In genomic region chr19:33578697-33579096, GRCh38 we compare ENCODE assay signal across 38 cellular contexts. TPM values are rescaled to one million over a fixed set of nuclear protein-coding genes. Genes with fewer than 3 reads are reported as not detected.
"Had no signal": no experiment of that assay in that cellular context is flagged by ENCODE, and none has a peak within 500 bp of the region (broad histone marks: within the 10 kb centered on the region; RNA-seq: fewer than 3 reads in every experiment).

No MANE protein-coding gene starts in this region.

- H3K27ac ChIP-seq: adrenal gland, body of pancreas, brain microvascular endothelial cell, breast epithelium, WERI-Rb-1 had no signal

- H3K4me1 Mint-ChIP-seq: activated CD4-positive, alpha-beta memory T cell treated with anti-CD3 and anti-CD28 coated beads, Interleukin-2, amount 10 ng/mL, durations not matched to agents 7 days and 5 days; activated CD4-positive, alpha-beta T cell treated with anti-CD3 and anti-CD28 coated beads for 36 hours; activated CD4-positive, alpha-beta T cell treated with anti-CD3 and anti-CD28 coated beads, Interleukin-2, amount 10 ng/mL, durations not matched to agents 7 days and 5 days; activated CD8-positive, alpha-beta memory T cell treated with anti-CD3 and anti-CD28 coated beads, Interleukin-2, amount 10 ng/mL, durations not matched to agents 7 days and 5 days; activated naive CD8-positive, alpha-beta T cell treated with anti-CD3 and anti-CD28 coated beads for 36 hours; activated T-helper 17 cell treated with anti-CD3 and anti-CD28 coated beads, Interleukin-2, amount 50 U/mL, for 72 hours had no signal

- H3K27me3 ChIP-seq: body of pancreas, brain microvascular endothelial cell, breast epithelium had no signal

- H3K27ac Mint-ChIP-seq: activated CD4-positive, alpha-beta memory T cell treated with anti-CD3 and anti-CD28 coated beads, Interleukin-2, amount 10 ng/mL, durations not matched to agents 7 days and 5 days; activated CD4-positive, alpha-beta T cell treated with anti-CD3 and anti-CD28 coated beads for 36 hours; activated CD4-positive, alpha-beta T cell treated with anti-CD3 and anti-CD28 coated beads, Interleukin-2, amount 10 ng/mL, durations not matched to agents 7 days and 5 days; activated CD8-positive, alpha-beta memory T cell treated with anti-CD3 and anti-CD28 coated beads, Interleukin-2, amount 10 ng/mL, durations not matched to agents 7 days and 5 days; activated CD8-positive, alpha-beta T cell treated with anti-CD3 and anti-CD28 coated beads, Interleukin-2, amount 10 ng/mL, durations not matched to agents 7 days and 5 days; activated naive CD4-positive, alpha-beta T cell treated with anti-CD3 and anti-CD28 coated beads for 36 hours; activated naive CD4-positive, alpha-beta T cell treated with anti-CD3 and anti-CD28 coated beads, Interleukin-2, amount 50 U/mL, for 72 hours; activated naive CD8-positive, alpha-beta T cell treated with anti-CD3 and anti-CD28 coated beads for 36 hours; activated T-cell treated with anti-CD3 and anti-CD28 coated beads, Interleukin-2, amount 50 U/mL, for 24 hours; activated T-cell treated with anti-CD3 and anti-CD28 coated beads, Interleukin-2, amount 50 U/mL, for 72 hours; activated T-helper 1 cell treated with anti-CD3 and anti-CD28 coated beads, Interleukin-12 subunit alpha, Interleukin-12 subunit beta, Interleukin-2, Interleukin-4 antibody, amounts not matched to agents 30 ng/mL and 10 ng/mL and 1 ng/mL, durations not matched to agents 14 hours and 24 hours and 36 hours; activated T-helper 17 cell treated with anti-CD3 and anti-CD28 coated beads, Interleukin-2, amount 50 U/mL, for 72 hours; T-helper 1 cell treated with Interleukin-12 subunit alpha and Interleukin-12 subunit beta and Interleukin-4 antibody, amounts not matched to agents 30 μg/mL and 1 μg/mL, for 36 hours; T-helper 2 cell treated with Interferon-gamma antibody and Interleukin-4, amounts not matched to agents 5 μg/mL and 100 μg/mL, for 36 hours; WTC11 had no signal

- H3K4me3 Mint-ChIP-seq: activated CD4-positive, alpha-beta memory T cell treated with anti-CD3 and anti-CD28 coated beads, Interleukin-2, amount 10 ng/mL, durations not matched to agents 7 days and 5 days; activated CD4-positive, alpha-beta T cell treated with anti-CD3 and anti-CD28 coated beads for 36 hours; activated CD4-positive, alpha-beta T cell treated with anti-CD3 and anti-CD28 coated beads, Interleukin-2, amount 10 ng/mL, durations not matched to agents 7 days and 5 days; activated CD8-positive, alpha-beta memory T cell treated with anti-CD3 and anti-CD28 coated beads, Interleukin-2, amount 10 ng/mL, durations not matched to agents 7 days and 5 days; activated CD8-positive, alpha-beta T cell treated with anti-CD3 and anti-CD28 coated beads, Interleukin-2, amount 10 ng/mL, durations not matched to agents 7 days and 5 days; activated naive CD4-positive, alpha-beta T cell treated with anti-CD3 and anti-CD28 coated beads for 36 hours; activated naive CD8-positive, alpha-beta T cell treated with anti-CD3 and anti-CD28 coated beads for 36 hours; activated T-cell treated with anti-CD3 and anti-CD28 coated beads, Interleukin-2, amount 50 U/mL, for 24 hours; activated T-cell treated with anti-CD3 and anti-CD28 coated beads, Interleukin-2, amount 50 U/mL, for 72 hours; activated T-helper 1 cell treated with anti-CD3 and anti-CD28 coated beads, Interleukin-12 subunit alpha, Interleukin-12 subunit beta, Interleukin-2, Interleukin-4 antibody, amounts not matched to agents 30 ng/mL and 10 ng/mL and 1 ng/mL, durations not matched to agents 14 hours and 24 hours and 36 hours; activated T-helper 17 cell treated with anti-CD3 and anti-CD28 coated beads, Interleukin-2, amount 50 U/mL, for 72 hours; T-helper 1 cell treated with Interleukin-12 subunit alpha and Interleukin-12 subunit beta and Interleukin-4 antibody, amounts not matched to agents 30 μg/mL and 1 μg/mL, for 36 hours; T-helper 2 cell treated with Interferon-gamma antibody and Interleukin-4, amounts not matched to agents 5 μg/mL and 100 μg/mL, for 36 hours; WTC11 had no signal

- ATAC-seq: activated CD4-positive, alpha-beta T cell treated with anti-CD3 and anti-CD28 coated beads for 36 hours; activated CD4-positive, CD25-positive, alpha-beta regulatory T cell treated with anti-CD3 and anti-CD28 coated beads, Interleukin-2, amount 50 U/mL, for 24 hours; activated CD8-positive, alpha-beta memory T cell treated with anti-CD3 and anti-CD28 coated beads, Interleukin-2, amount 10 ng/mL, durations not matched to agents 7 days and 5 days; activated CD8-positive, alpha-beta T cell treated with anti-CD3 and anti-CD28 coated beads, Interleukin-2, amount 10 ng/mL, durations not matched to agents 7 days and 5 days; activated naive CD4-positive, alpha-beta T cell treated with anti-CD3 and anti-CD28 coated beads, Interleukin-2, amount 50 U/mL, for 72 hours; activated T-cell treated with anti-CD3 and anti-CD28 coated beads, Interleukin-2, amount 50 U/mL, for 72 hours; activated T-helper 17 cell treated with anti-CD3 and anti-CD28 coated beads, Interleukin-2, amount 50 U/mL, for 72 hours; body of pancreas; WTC11 had no signal

- H3K4me3 ChIP-seq: adrenal gland, body of pancreas, breast epithelium had no signal

- H3K27me3 Mint-ChIP-seq: activated CD4-positive, alpha-beta memory T cell treated with anti-CD3 and anti-CD28 coated beads, Interleukin-2, amount 10 ng/mL, durations not matched to agents 7 days and 5 days; activated CD4-positive, alpha-beta T cell treated with anti-CD3 and anti-CD28 coated beads, Interleukin-2, amount 10 ng/mL, durations not matched to agents 7 days and 5 days; activated CD8-positive, alpha-beta memory T cell treated with anti-CD3 and anti-CD28 coated beads, Interleukin-2, amount 10 ng/mL, durations not matched to agents 7 days and 5 days had no signal

- H3K36me3 Mint-ChIP-seq: activated CD8-positive, alpha-beta memory T cell treated with anti-CD3 and anti-CD28 coated beads, Interleukin-2, amount 10 ng/mL, durations not matched to agents 7 days and 5 days; activated naive CD8-positive, alpha-beta T cell treated with anti-CD3 and anti-CD28 coated beads for 36 hours had no signal

- DNase-seq: activated CD4-positive, alpha-beta memory T cell treated with anti-CD3 and anti-CD28 coated beads, Interleukin-2, amount 10 ng/mL, durations not matched to agents 7 days and 5 days; activated CD4-positive, alpha-beta T cell treated with anti-CD3 and anti-CD28 coated beads for 1 hour; activated CD4-positive, alpha-beta T cell treated with anti-CD3 and anti-CD28 coated beads for 36 hours; activated CD4-positive, alpha-beta T cell treated with anti-CD3 and anti-CD28 coated beads for 48 hours; activated CD4-positive, alpha-beta T cell treated with anti-CD3 and anti-CD28 coated beads, Interleukin-2, amount 10 ng/mL, durations not matched to agents 7 days and 5 days; activated CD4-positive, alpha-beta T cell treated with anti-CD3 and anti-CD28 coated beads, Interleukin-2, amount 50 U/mL, for 48 hours; activated CD4-positive, CD25-positive, alpha-beta regulatory T cell; activated CD8-positive, alpha-beta memory T cell treated with anti-CD3 and anti-CD28 coated beads for 24 hours; activated CD8-positive, alpha-beta memory T cell treated with anti-CD3 and anti-CD28 coated beads, Interleukin-2, amount 10 ng/mL, durations not matched to agents 7 days and 5 days; activated CD8-positive, alpha-beta memory T cell treated with anti-CD3 and anti-CD28 coated beads, Interleukin-2, amount 50 U/mL, for 48 hours; activated CD8-positive, alpha-beta T cell treated with anti-CD3 and anti-CD28 coated beads, Interleukin-2, amount 10 ng/mL, durations not matched to agents 7 days and 5 days; activated gamma-delta T cell treated with Interleukin-2 at 50 U/mL for 16 hours; activated naive CD4-positive, alpha-beta T cell; activated naive CD4-positive, alpha-beta T cell treated with anti-CD3 and anti-CD28 coated beads for 36 hours; activated naive CD4-positive, alpha-beta T cell treated with anti-CD3 and anti-CD28 coated beads, Interleukin-2, amount 50 U/mL, for 16 hours; activated naive CD8-positive, alpha-beta T cell treated with anti-CD3 and anti-CD28 coated beads for 36 hours; activated T-cell treated with anti-CD3 and anti-CD28 coated beads, Interleukin-2, amount 50 U/mL, for 24 hours; activated T-cell treated with anti-CD3 and anti-CD28 coated beads, Interleukin-2, amount 50 U/mL, for 72 hours; adrenal gland; amniotic stem cell; aorta; body of pancreas; brain microvascular endothelial cell; central memory CD4-positive, alpha-beta T cell; SW 1271; T-helper 1 cell; T-helper 2 cell; T-helper 9 cell; WERI-Rb-1 had no signal

- H3K4me1 ChIP-seq: adrenal gland, body of pancreas, breast epithelium had no signal

- H3K36me3 ChIP-seq: adrenal gland, brain microvascular endothelial cell, breast epithelium, WERI-Rb-1 had no signal

- H3K9me3 ChIP-seq: adrenal gland had no signal

RNA-seq across cellular contexts. Expression of gene CHST8, which starts 43.1 kb away (rescaled TPM):
- total RNA-seq: activated CD4-positive, alpha-beta memory T cell treated with anti-CD3 and anti-CD28 coated beads, Interleukin-2, amount 10 ng/mL, durations not matched to agents 7 days and 5 days; activated CD4-positive, alpha-beta T cell treated with anti-CD3 and anti-CD28 coated beads for 36 hours; activated CD4-positive, alpha-beta T cell treated with anti-CD3 and anti-CD28 coated beads, Interleukin-2, amount 10 ng/mL, durations not matched to agents 7 days and 5 days; activated CD8-positive, alpha-beta memory T cell treated with anti-CD3 and anti-CD28 coated beads, Interleukin-2, amount 10 ng/mL, durations not matched to agents 7 days and 5 days; activated CD8-positive, alpha-beta T cell treated with anti-CD3 and anti-CD28 coated beads, Interleukin-2, amount 10 ng/mL, durations not matched to agents 7 days and 5 days; activated naive CD4-positive, alpha-beta T cell treated with anti-CD3 and anti-CD28 coated beads for 36 hours; activated naive CD4-positive, alpha-beta T cell treated with anti-CD3 and anti-CD28 coated beads, Interleukin-2, amount 50 U/mL, for 72 hours; activated naive CD8-positive, alpha-beta T cell treated with anti-CD3 and anti-CD28 coated beads for 36 hours; activated T-cell treated with anti-CD3 and anti-CD28 coated beads, Interleukin-2, amount 50 U/mL, for 72 hours; activated T-helper 1 cell treated with anti-CD3 and anti-CD28 coated beads, Interleukin-12 subunit alpha, Interleukin-12 subunit beta, Interleukin-2, Interleukin-4 antibody, amounts not matched to agents 30 ng/mL and 10 ng/mL and 1 ng/mL, durations not matched to agents 14 hours and 24 hours and 36 hours; activated T-helper 17 cell treated with anti-CD3 and anti-CD28 coated beads, Interleukin-2, amount 50 U/mL, for 72 hours; astrocyte had no signal
